Comparison of ENCODE assay signal across 6 cellular contexts in genomic region chr22:25233706-25234105, GRCh38. TPM values are rescaled to one million over a fixed set of nuclear protein-coding genes. Genes with fewer than 3 reads are reported as not detected.
"Had no signal": no experiment of that assay in that cellular context is flagged by ENCODE, and none has a peak within 500 bp of the region (broad histone marks: within the 10 kb centered on the region; RNA-seq: fewer than 3 reads in every experiment).

No MANE protein-coding gene starts in this region.

RNA-seq across cellular contexts. Expression of gene CRYBB2, which starts 14.3 kb away (rescaled TPM):
- total RNA-seq: GM23248, H1, H9 had no signal
- polyA plus RNA-seq: GM23248 had no signal

RNA-seq across cellular contexts. Expression of gene CRYBB3, which starts 34.0 kb away (rescaled TPM):
- total RNA-seq: GM23248, H4, HFFc6 had no signal
- polyA plus RNA-seq: GM23248, GM23338 had no signal
